3 cellular contexts compared by ENCODE assay signal in the genomic region with DNA sequence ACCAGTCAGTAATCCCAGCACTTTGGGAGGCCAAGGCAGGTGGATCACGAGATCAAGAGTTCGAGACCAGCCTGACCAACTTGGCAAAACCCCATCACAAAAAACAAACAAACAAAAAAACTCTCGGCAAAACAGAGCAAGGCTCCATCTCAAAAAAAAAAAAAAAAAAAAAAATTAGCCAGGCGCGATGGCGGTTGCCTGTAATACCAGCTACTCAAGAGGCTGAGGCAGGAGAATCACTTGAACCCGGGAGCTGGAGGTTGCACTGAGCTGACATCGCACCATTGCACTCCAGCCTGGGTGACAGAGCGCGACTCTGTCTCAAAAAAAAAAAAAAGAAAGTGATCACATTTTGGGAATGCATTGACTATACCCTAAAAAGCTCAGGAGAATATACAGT.
TF ChIP-seq lines count a peak whose summit lies in the region.
"Not testable (repeated sequence)": the region's sequence is repeated elsewhere in the genome, so short reads cannot be mapped to it uniquely, and the experiment has no call there.

No MANE protein-coding gene starts in this region.

TF ChIP-seq in HEK293, 187 proteins besides CTCF, POLR2A, EP300 and RAD21:
- TF ChIP-seq, protein P1, sequence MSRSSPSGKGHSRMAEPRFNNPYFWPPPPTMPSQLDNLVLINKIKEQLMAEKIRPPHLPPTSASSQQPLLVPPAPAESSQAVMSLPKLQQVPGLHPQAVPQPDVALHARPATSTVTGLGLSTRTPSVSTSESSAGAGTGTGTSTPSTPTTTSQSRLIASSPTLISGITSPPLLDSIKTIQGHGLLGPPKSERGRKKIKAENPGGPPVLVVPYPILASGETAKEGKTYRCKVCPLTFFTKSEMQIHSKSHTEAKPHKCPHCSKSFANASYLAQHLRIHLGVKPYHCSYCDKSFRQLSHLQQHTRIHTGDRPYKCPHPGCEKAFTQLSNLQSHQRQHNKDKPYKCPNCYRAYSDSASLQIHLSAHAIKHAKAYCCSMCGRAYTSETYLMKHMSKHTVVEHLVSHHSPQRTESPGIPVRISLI (tag by site-specific recombination; IDR thresholded peaks at IDR 0.05): peak; percentile 65; the same call in 1 of the 2 replicates

TF ChIP-seq in HEK293T, 16 proteins besides CTCF, POLR2A, EP300 and RAD21:
- TF ChIP-seq ZNF384 (IDR thresholded peaks at IDR 0.05): 0 out of 2 replicates have a peak, but pooled peaks have one; percentile 11

TF ChIP-seq in K562, 482 proteins besides CTCF, POLR2A, EP300 and RAD21:
- not testable (repeated sequence) for TF ChIP-seq NR2C2 (CRISPR knock-in tag; IDR thresholded peaks at IDR 0.05)
- TF ChIP-seq NR2C2 (tag; IDR thresholded peaks at IDR 0.05) (0 out of 2 replicates have a peak, but pooled peaks have one; percentile 7), BRD9 (IDR thresholded peaks at IDR 0.05; ENCODE audit: low read depth, partially characterized antibody) (peak; percentile 9)
- TF ChIP-seq, protein P2, sequence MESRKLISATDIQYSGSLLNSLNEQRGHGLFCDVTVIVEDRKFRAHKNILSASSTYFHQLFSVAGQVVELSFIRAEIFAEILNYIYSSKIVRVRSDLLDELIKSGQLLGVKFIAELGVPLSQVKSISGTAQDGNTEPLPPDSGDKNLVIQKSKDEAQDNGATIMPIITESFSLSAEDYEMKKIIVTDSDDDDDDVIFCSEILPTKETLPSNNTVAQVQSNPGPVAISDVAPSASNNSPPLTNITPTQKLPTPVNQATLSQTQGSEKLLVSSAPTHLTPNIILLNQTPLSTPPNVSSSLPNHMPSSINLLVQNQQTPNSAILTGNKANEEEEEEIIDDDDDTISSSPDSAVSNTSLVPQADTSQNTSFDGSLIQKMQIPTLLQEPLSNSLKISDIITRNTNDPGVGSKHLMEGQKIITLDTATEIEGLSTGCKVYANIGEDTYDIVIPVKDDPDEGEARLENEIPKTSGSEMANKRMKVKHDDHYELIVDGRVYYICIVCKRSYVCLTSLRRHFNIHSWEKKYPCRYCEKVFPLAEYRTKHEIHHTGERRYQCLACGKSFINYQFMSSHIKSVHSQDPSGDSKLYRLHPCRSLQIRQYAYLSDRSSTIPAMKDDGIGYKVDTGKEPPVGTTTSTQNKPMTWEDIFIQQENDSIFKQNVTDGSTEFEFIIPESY (CRISPR knock-in tag; IDR thresholded peaks at IDR 0.05): peak; percentile 93
TF ChIP-seq in K562: peak in this region for 3; not testable (repeated sequence) for 479.
